9 cellular contexts compared by ENCODE assay signal in the genomic region with DNA sequence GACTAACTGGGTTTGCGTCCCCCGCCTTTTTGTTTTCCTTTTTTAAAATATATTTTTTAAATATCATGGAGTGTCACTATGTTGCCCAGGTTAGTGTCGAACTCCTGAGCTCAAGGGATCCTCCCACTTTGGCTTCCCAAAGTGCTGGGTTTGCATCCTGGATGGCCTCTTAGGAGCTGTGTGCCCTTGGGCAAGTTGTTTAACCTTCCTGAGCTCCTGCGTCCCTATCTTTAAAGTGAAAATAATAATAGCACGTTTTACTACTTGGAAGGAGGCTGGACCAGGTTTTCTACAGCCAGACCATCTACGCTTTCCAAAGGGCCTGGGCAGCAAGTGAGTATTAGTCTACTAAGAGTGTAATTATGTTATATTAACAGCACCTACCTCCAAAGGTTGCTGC. TPM values are rescaled to one million over a fixed set of nuclear protein-coding genes. Genes with fewer than 3 reads are reported as not detected.
DNase-seq lines count a peak whose midpoint lies in the region; ATAC-seq and TF ChIP-seq lines count a peak whose summit lies in the region.
"Had no signal": no experiment of that assay in that cellular context is flagged by ENCODE, and none has a peak within 500 bp of the region (broad histone marks: within the 10 kb centered on the region; RNA-seq: fewer than 3 reads in every experiment).

No MANE protein-coding gene starts in this region.

- H3K4me1 ChIP-seq in DOHH2 (ENCODE audit: control insufficient read depth, low read length) (peaks cover 14% of the 10 kb centered on the region), Panc1 (ENCODE audit: control insufficient read depth, insufficient read depth, low read length) (peaks cover 53% of the 10 kb centered on the region), esophagus (ENCODE audit: control insufficient read depth in 2 of 2, insufficient read depth in 2 of 2, low read length in 1 of 2) (no peaks in the 10 kb centered on the region), parathyroid adenoma (no peaks in the 10 kb centered on the region)

- H3K9me3 ChIP-seq in DOHH2 (ENCODE audit: control insufficient read depth, insufficient read depth, low read length) (no peaks in the 10 kb centered on the region), Panc1 (ENCODE audit: control insufficient read depth, insufficient read depth, low read depth, low read length) (no peaks in the 10 kb centered on the region), esophagus (ENCODE audit: control insufficient read depth in 2 of 2, insufficient read depth in 1 of 2, low read depth in 1 of 2, low read length in 1 of 2) (no peaks in the 10 kb centered on the region), parathyroid adenoma (ENCODE audit: control insufficient read depth, low read length) (no peaks in the 10 kb centered on the region)

- CTCF ChIA-PET in Panc1 (lab: Charles Lee): no interaction called here

- in situ Hi-C loops in Panc1 (cut with HindIII; ENCODE audit: low pct_unique_long_range_greater_than_20kb, low sequenced_read_pairs): no loop called here

- intact Hi-C loops in Panc1 (cut with micrococcal nuclease; ENCODE audit: unreplicated experiment): no loop called here

- H3K4me2 ChIP-seq in DOHH2 (ENCODE audit: low read length) (peak overlapping the region; percentile 50), parathyroid adenoma (ENCODE audit: low read length) (peak overlapping the region; percentile 73)

- H4K20me1 ChIP-seq in DOHH2 (ENCODE audit: control insufficient read depth, insufficient read depth, low read depth, low read length): no peaks in the 10 kb centered on the region

- ATAC-seq in Panc1 (no peak), GM21825 (IDR thresholded peaks at IDR 0.05; ENCODE audit: unreplicated experiment) (no peak), HG03045 (IDR thresholded peaks at IDR 0.05; ENCODE audit: unreplicated experiment) (no peak)

- H3K9me2 ChIP-seq in DOHH2 (replicated peaks; ENCODE audit: control insufficient read depth, low read length): no peaks in the 10 kb centered on the region

- H3K79me2 ChIP-seq in DOHH2 (ENCODE audit: control insufficient read depth, low read length) (no peaks in the 10 kb centered on the region), parathyroid adenoma (no peaks in the 10 kb centered on the region)

- no TSS peak for BruUV-seq in Panc1 (replicated peaks; lab: Mats Ljungman, UMichigan)

- H3K36me3 ChIP-seq in DOHH2 (ENCODE audit: control insufficient read depth, low read length) (no peaks in the 10 kb centered on the region), Panc1 (ENCODE audit: control insufficient read depth, insufficient read depth, low read length) (no peaks in the 10 kb centered on the region), esophagus (ENCODE audit: control insufficient read depth in 2 of 2, insufficient read depth in 2 of 2, low read length in 1 of 2) (no peaks in the 10 kb centered on the region), parathyroid adenoma (ENCODE audit: control insufficient read depth, insufficient read depth, low read length) (no peaks in the 10 kb centered on the region)

- H2AFZ ChIP-seq in parathyroid adenoma: peak overlapping the region; percentile 87

- no peak overlapping the region for H3K27ac ChIP-seq in DOHH2 (ENCODE audit: low read depth, low read length)
- H3K27ac ChIP-seq in Panc1 (ENCODE audit: low read length): peak overlapping the region; percentile 92
- H3K27ac ChIP-seq in esophagus (ENCODE audit: low read depth in 2 of 2, low read length in 1 of 2): peak overlapping the region; percentile 75 to 81
- no peak overlapping the region for H3K27ac ChIP-seq in parathyroid adenoma

- 68 to 71% methylated on average over 6 of the region's 6 CpGs for WGBS in esophagus, 2 donors

- peaks cover 15% of the 10 kb centered on the region for H3K27me3 ChIP-seq in DOHH2 (ENCODE audit: control insufficient read depth, low read length)
- H3K27me3 ChIP-seq in Panc1 (ENCODE audit: control insufficient read depth, insufficient read depth, low read length): no peaks in the 10 kb centered on the region
- no peaks in the 10 kb centered on the region for H3K27me3 ChIP-seq in esophagus (ENCODE audit: control insufficient read depth in 1 of 2, insufficient read depth in 2 of 2, low read length in 2 of 2)
- no peaks in the 10 kb centered on the region for H3K27me3 ChIP-seq in parathyroid adenoma (ENCODE audit: control insufficient read depth, insufficient read depth, low read length)

- no peak overlapping the region for H3K9ac ChIP-seq in parathyroid adenoma

- POLR2A ChIA-PET in Panc1 (lab: Charles Lee): no interaction called here

- DNase-seq in Panc1 (ENCODE audit: low read depth, low spot score): no peak
- DNase-seq in dermis blood vessel endothelial cell: no peak
- no peak for DNase-seq in NCI-H1417 treated with DMSO at 0.1 percent for 48 hours (lab: John Stamatoyannopoulos, UW)

- TF ChIP-seq CTCF in DOHH2 (IDR thresholded peaks at IDR 0.05; ENCODE audit: low read depth, low read length, poor library complexity, severe bottlenecking): no peak
- TF ChIP-seq CTCF in Panc1 (IDR thresholded peaks at IDR 0.05): no peak
- TF ChIP-seq CTCF in parathyroid adenoma (IDR thresholded peaks at IDR 0.05): no peak

- H3F3A ChIP-seq in DOHH2 (ENCODE audit: control insufficient read depth, insufficient read depth): no peaks in the 10 kb centered on the region

- H3K4me3 ChIP-seq in DOHH2 (ENCODE audit: low read length): peak overlapping the region; percentile 56
- peak overlapping the region; percentile 42 to 67; a peak in 3 of 4 replicates for H3K4me3 ChIP-seq in Panc1 (ENCODE audit: low read depth in 2 of 2, low read length in 2 of 2)
- peak overlapping the region in 1 of 2 donors; percentile 50 for H3K4me3 ChIP-seq in esophagus (ENCODE audit: low read depth in 1 of 2, low read length in 2 of 2)
- H3K4me3 ChIP-seq in parathyroid adenoma (ENCODE audit: low read depth, low read length): peak overlapping the region; percentile 45

RNA-seq across cellular contexts. Expression of gene RNU6-1, which starts 44.2 kb away (rescaled TPM):
- not detected for total RNA-seq in Panc1 (2021; ENCODE audit: unreplicated experiment)
- polyA plus RNA-seq in Panc1 (2012; ENCODE audit: insufficient read length): not detected
- not detected for polyA plus RNA-seq in esophagus
- total RNA-seq in dermis blood vessel endothelial cell: not detected in 2 replicates
- total RNA-seq: NCI-H460 had no signal

RNA-seq across cellular contexts. Expression of gene SKOR1, which starts 58.7 kb away (rescaled TPM):
- total RNA-seq in Panc1 (2021; ENCODE audit: unreplicated experiment) (0.21 TPM), dermis blood vessel endothelial cell (0.05 TPM in 1 of 2 replicates, not detected in the other)
- polyA plus RNA-seq in Panc1 (2012; ENCODE audit: insufficient read length): 0.12 TPM
- under 1 TPM; 0.12 to 0.16 TPM for polyA plus RNA-seq in esophagus

Comparison
In these comparisons a context has a peak if more than half of its experiments do, and no peak if none do; other contexts are left out.
1. H3K27ac ChIP-seq: peak in Panc1 (single experiment) and esophagus (2 of 2); none in DOHH2 (single experiment) and parathyroid adenoma (single experiment).